Comparison of ENCODE assay signal across 9 cellular contexts in the genomic region with DNA sequence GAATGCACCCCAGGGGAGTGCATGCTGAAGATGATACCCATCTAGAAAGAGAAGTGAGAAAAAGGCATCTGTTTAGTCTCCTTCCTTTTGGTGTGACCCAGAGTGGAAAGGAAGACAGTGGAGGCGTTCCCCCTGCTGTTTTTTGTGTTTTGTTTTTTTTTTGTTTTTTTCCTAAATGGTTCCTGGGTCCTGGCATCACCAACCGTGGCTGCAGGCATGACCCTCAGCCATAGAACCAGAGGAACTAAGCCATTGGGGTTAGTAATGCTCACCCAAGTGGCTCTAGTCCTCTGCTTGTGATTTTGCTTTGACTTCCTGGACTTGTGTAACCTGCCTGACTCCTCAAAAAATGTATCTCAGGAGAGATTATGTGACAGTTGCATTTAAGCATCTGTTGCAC.
"Had no signal": no experiment of that assay in that cellular context is flagged by ENCODE, and none has a peak within 500 bp of the region (broad histone marks: within the 10 kb centered on the region; RNA-seq: fewer than 3 reads in every experiment).

No MANE protein-coding gene starts in this region.

- H3K4me1 ChIP-seq: HAP-1 had no signal

- H3K4me1 Mint-ChIP-seq: GM23338, H9 had no signal

- H3K36me3 ChIP-seq: HAP-1 had no signal

- H3K9ac ChIP-seq: GM23248 had no signal

- H3K27ac Mint-ChIP-seq: GM23338, H9, HFFc6 had no signal

- H2AFZ ChIP-seq: GM23248, GM23338 had no signal

- H3K9me3 ChIP-seq: HAP-1 had no signal

- H3K27ac ChIP-seq: GM23248 had no signal

- H3K4me2 ChIP-seq: GM23338 had no signal

- DNase-seq: GM23248, GOT3, H7, H9, HCEC 1CT, HFFc6 had no signal

- H3K4me3 Mint-ChIP-seq: GM23338, H9, HFFc6 had no signal

- H3K4me3 ChIP-seq: GM23248, GM23338, HAP-1 had no signal

- FAIRE-seq: H54 had no signal
